Comparison of ENCODE assay signal across 13 cellular contexts in genomic region chr17:57938061-57938502, GRCh38. TPM values are rescaled to one million over a fixed set of nuclear protein-coding genes. Genes with fewer than 3 reads are reported as not detected.
DNase-seq lines count a peak whose midpoint lies in the region; ATAC-seq, FAIRE-seq and TF ChIP-seq lines count a peak whose summit lies in the region.
"Had no signal": no experiment of that assay in that cellular context is flagged by ENCODE, and none has a peak within 500 bp of the region (broad histone marks: within the 10 kb centered on the region; RNA-seq: fewer than 3 reads in every experiment).

No MANE protein-coding gene starts in this region.

- H3K4me3 Mint-ChIP-seq in osteocyte (ENCODE audit: unreplicated experiment) (no peak overlapping the region), T-cell (no peak overlapping the region)
- H3K4me3 Mint-ChIP-seq: CD4-positive, alpha-beta memory T cell had no signal

- no peaks in the 10 kb centered on the region for H3K27me3 ChIP-seq in layer of hippocampus (ENCODE audit: control insufficient read depth, insufficient read depth, low read length)
- H3K27me3 ChIP-seq in small intestine (ENCODE audit: control insufficient read depth in 2 of 2, insufficient read depth in 2 of 2, low read length in 2 of 2): no peaks in the 10 kb centered on the region

- no peak for TF ChIP-seq CTCF in RWPE1 (conservative IDR thresholded peaks at IDR 0.05; ENCODE audit: low read depth)
- no peak for TF ChIP-seq CTCF in osteocyte (IDR thresholded peaks at IDR 0.05)

- no peak overlapping the region for H3K4me3 ChIP-seq in small intestine (ENCODE audit: low read depth in 1 of 2, low read length in 2 of 2)

- FAIRE-seq in small intestine (lab: Jason Lieb, UNC): no peak

- peaks cover 0 to 18% of the 10 kb centered on the region in 2 donors for H3K4me1 ChIP-seq in small intestine (ENCODE audit: control insufficient read depth in 2 of 2, insufficient read depth in 1 of 2, low read depth in 1 of 2, low read length in 1 of 2)

- ATAC-seq in T-cell (replicated peaks in 1 of 4): no peak

- CTCF ChIA-PET in RWPE1 (lab: Yijun Ruan, JAX) (interaction anchor here (0.7 kb wide), 1 partner anchor 296 kb away, joined by 4 read pairs; no protein-coding TSS in a partner anchor), T-cell (lab: Charles Lee) (interaction anchor here in 1 of 2 donors (0.8 kb wide), 1 partner anchor 15 kb away, joined by 3 read pairs; no protein-coding TSS in a partner anchor)

- no peaks in the 10 kb centered on the region for H3K27me3 Mint-ChIP-seq in osteocyte (ENCODE audit: unreplicated experiment)
- peaks cover 4 to 11% of the 10 kb centered on the region in 2 donors for H3K27me3 Mint-ChIP-seq in T-cell

- H3K36me3 ChIP-seq in small intestine (ENCODE audit: control insufficient read depth in 2 of 2, insufficient read depth in 2 of 2, low read length in 2 of 2): no peaks in the 10 kb centered on the region

- peak overlapping the region; percentile 83; the same call in 1 of the 2 replicates for H3K27ac ChIP-seq in RWPE1
- peak overlapping the region; percentile 84 for H3K27ac ChIP-seq in layer of hippocampus (ENCODE audit: low read depth, low read length)
- H3K27ac ChIP-seq in small intestine (ENCODE audit: low read depth in 1 of 2, low read length in 1 of 2): peak overlapping the region in 1 of 2 donors; percentile 74

- no peaks in the 10 kb centered on the region for H3K9me3 ChIP-seq in small intestine (ENCODE audit: control insufficient read depth, low read depth)

- H3K9me3 Mint-ChIP-seq in osteocyte (ENCODE audit: unreplicated experiment): no peaks in the 10 kb centered on the region
- H3K9me3 Mint-ChIP-seq in T-cell: no peaks in the 10 kb centered on the region
- H3K9me3 Mint-ChIP-seq: CD4-positive, alpha-beta memory T cell had no signal

- H3K4me1 Mint-ChIP-seq in osteocyte (ENCODE audit: unreplicated experiment): peaks cover 42% of the 10 kb centered on the region
- peaks cover 7 to 11% (median 11%) of the 10 kb centered on the region in 3 donors for H3K4me1 Mint-ChIP-seq in T-cell

- H3K36me3 Mint-ChIP-seq in osteocyte (ENCODE audit: unreplicated experiment) (no peaks in the 10 kb centered on the region), T-cell (no peaks in the 10 kb centered on the region)
- H3K36me3 Mint-ChIP-seq: CD4-positive, alpha-beta memory T cell had no signal

- peak; percentile 80 for DNase-seq in HT-29 (ENCODE audit: low spot score)
- DNase-seq in RWPE1 (ENCODE audit: low spot score): no peak
- DNase-seq in small intestine: peak; percentile 83
- DNase-seq in activated CD4-positive, alpha-beta T cell treated with anti-CD3 and anti-CD28 coated beads for 1 hour: no peak
- DNase-seq in osteocyte (ENCODE audit: extremely low spot score, unreplicated experiment): no peak
- DNase-seq in activated effector memory CD4-positive, alpha-beta T cell treated with anti-CD3 and anti-CD28 coated beads, Interleukin-2, amount 50 U/mL, for 16 hours: no peak
- DNase-seq in T-cell: no peak
- DNase-seq: amygdala; CD4-positive, alpha-beta memory T cell; KG1; NCI-H2171 treated with DMSO at 0.1 percent for 48 hours; stimulated activated CD4-positive, alpha-beta T cell treated with anti-CD3 and anti-CD28 coated beads, Interleukin-15, amount 100 ng/mL, for 24 hours had no signal

- no peak overlapping the region for H3K27ac Mint-ChIP-seq in osteocyte (ENCODE audit: unreplicated experiment)
- H3K27ac Mint-ChIP-seq in T-cell: no peak overlapping the region

- WGBS in small intestine, 3 donors: 33 to 51% (median 51%) methylated on average over 7 of the region's 7 CpGs

- POLR2A ChIA-PET in RWPE1 (lab: Yijun Ruan, JAX; ENCODE audit: low non-redundant PET) (interaction anchor here (0.7 kb wide), 1 partner anchor 26 kb away, joined by 3 read pairs; no protein-coding TSS in a partner anchor), T-cell (lab: Charles Lee) (no interaction called here)

RNA-seq across cellular contexts. Expression of gene CUEDC1, which starts 17.1 kb away (rescaled TPM):
- 37.6 and 45.5 TPM in 2 replicates for total RNA-seq in HT-29 (2014; rRNA removed; shearing (Covaris generic))
- polyA plus RNA-seq in small intestine: 10 to 100 TPM in 1 of 3 donors, 1 to 10 TPM in 2; 1.6 to 14.9 (median 6.8) TPM
- total RNA-seq in osteocyte (34.7 and 38.4 TPM in 2 replicates), T-cell (1 to 10 TPM in 1 of 5 donors, under 1 TPM in 3, not detected in 1; 0.33 to 1.4 (median 0.74) TPM)
- polyA plus RNA-seq: CD4-positive, alpha-beta memory T cell had no signal

RNA-seq across cellular contexts. Expression of gene VEZF1, which starts 50.0 kb away (rescaled TPM):
- 39.5 and 47.5 TPM in 2 replicates for total RNA-seq in HT-29 (2014; rRNA removed; shearing (Covaris generic))
- polyA plus RNA-seq in small intestine: 10 to 100 TPM; 11.4 to 25.6 (median 11.9) TPM
- total RNA-seq in osteocyte (50.6 and 50.8 TPM in 2 replicates), T-cell (10 to 100 TPM; 43.1 to 68.1 (median 63.8) TPM)

Comparison
In these comparisons a context has a peak if more than half of its experiments do, and no peak if none do; other contexts are left out.
1. DNase-seq: peak in HT-29 (single experiment) and small intestine (single experiment); none in RWPE1 (single experiment), activated CD4-positive, alpha-beta T cell treated with anti-CD3 and anti-CD28 coated beads for 1 hour (single experiment), osteocyte (single experiment), activated effector memory CD4-positive, alpha-beta T cell treated with anti-CD3 and anti-CD28 coated beads, Interleukin-2, amount 50 U/mL, for 16 hours (single experiment) and T-cell (0 of 34).
2. RNA of gene CUEDC1, which starts 17.1 kb away (total RNA-seq): 34.7 to 38.4 TPM in osteocyte and 37.6 to 45.5 TPM in HT-29; 0.33 to 1.4 TPM in T-cell; every median in the first group is over 10 times any median in the second.